ENCODE assay signal across 8 cellular contexts in genomic region chr6:151239603-151240035, GRCh38. TPM values are rescaled to one million over a fixed set of nuclear protein-coding genes. Genes with fewer than 3 reads are reported as not detected.
DNase-seq lines count a peak whose midpoint lies in the region; ATAC-seq and FAIRE-seq lines count a peak whose summit lies in the region.

Gene AKAP12, plus strand, starts transcription at chr6:151239967. Its CDS starts 596 bp downstream, at chr6:151240563.

- H3K9me3 Mint-ChIP-seq in activated CD4-positive, alpha-beta memory T cell treated with anti-CD3 and anti-CD28 coated beads for 36 hours: no peaks in the 10 kb centered on the region

- H2AK5ac ChIP-seq in neuronal stem cell (ENCODE audit: low read depth, low read length): no peak within 1 kb of the TSS

- peaks cover 8 to 21% of the 10 kb centered on the region in 2 donors for H3K4me1 ChIP-seq in neuronal stem cell (ENCODE audit: control insufficient read depth in 2 of 2, insufficient read depth in 1 of 2, low read depth in 1 of 2, low read length in 2 of 2)

- H3K36me3 Mint-ChIP-seq in activated CD4-positive, alpha-beta memory T cell treated with anti-CD3 and anti-CD28 coated beads for 36 hours: no peaks in the 10 kb centered on the region

- H4K8ac ChIP-seq in neuronal stem cell (ENCODE audit: low read depth, low read length): no peak within 1 kb of the TSS

- peak within 1 kb of the TSS; percentile 97 for H2AFZ ChIP-seq in neuronal stem cell (ENCODE audit: low read length)

- intact Hi-C loops in activated CD4-positive, alpha-beta memory T cell treated with anti-CD3 and anti-CD28 coated beads for 36 hours (cut with micrococcal nuclease): loop anchor here (2.0 to 10.0 kb wide), 2 partner anchors 49 to 85 kb away; no protein-coding TSS in a partner anchor

- CTCF ChIA-PET in activated CD4-positive, alpha-beta memory T cell treated with anti-CD3 and anti-CD28 coated beads for 36 hours (lab: Charles Lee): interaction anchor here (1.4 kb wide), 1 partner anchor 85 kb away, joined by 7 read pairs; no protein-coding TSS in a partner anchor

- H4K91ac ChIP-seq in neuronal stem cell (ENCODE audit: low read depth, low read length, poor library complexity): no peak within 1 kb of the TSS

- peak within 1 kb of the TSS; percentile 76 for H3K4me2 ChIP-seq in neuronal stem cell (ENCODE audit: insufficient read depth, low read length, poor library complexity, severe bottlenecking)

- H3K4me3 Mint-ChIP-seq in activated CD4-positive, alpha-beta memory T cell treated with anti-CD3 and anti-CD28 coated beads for 36 hours: peak within 1 kb of the TSS; percentile 80

- peak within 1 kb of the TSS; percentile 77 for H3K23ac ChIP-seq in neuronal stem cell (ENCODE audit: low read depth, low read length, poor library complexity)

- peak within 1 kb of the TSS; percentile 8 for H2BK12ac ChIP-seq in neuronal stem cell (ENCODE audit: low read length)

- peak within 1 kb of the TSS; percentile 94 for H2BK5ac ChIP-seq in neuronal stem cell (ENCODE audit: low read length)

- peak within 1 kb of the TSS; percentile 89 for H3K9ac ChIP-seq in neuronal stem cell (ENCODE audit: low read depth, low read length, poor library complexity)

- H3K9me3 ChIP-seq in neuronal stem cell (replicated peaks in 1 of 2; ENCODE audit: control insufficient read depth in 2 of 2, insufficient read depth in 1 of 2, low read depth in 1 of 2, low read length in 2 of 2): no peaks in the 10 kb centered on the region

- H3K4ac ChIP-seq in neuronal stem cell (ENCODE audit: low read length): no peak within 1 kb of the TSS

- peak; percentile 19 for ATAC-seq in GM18907 (IDR thresholded peaks at IDR 0.05; ENCODE audit: unreplicated experiment)
- ATAC-seq in HG03457 (IDR thresholded peaks at IDR 0.05; ENCODE audit: unreplicated experiment): no peak

- peak; percentile 22 for DNase-seq in activated CD4-positive, alpha-beta memory T cell treated with anti-CD3 and anti-CD28 coated beads for 36 hours
- peak in 1 of 2 donors; percentile 52 for DNase-seq in frontal cortex (ENCODE audit: low spot score in 2 of 2)
- DNase-seq in neuronal stem cell (ENCODE audit: low spot score): no peak
- DNase-seq in SW 1271 (lab: John Stamatoyannopoulos, UW): no peak
- no peak for DNase-seq in NCI-H1436 treated with DMSO at 0.1 percent for 48 hours (lab: John Stamatoyannopoulos, UW)
- DNase-seq in stimulated activated CD4-positive, alpha-beta T cell treated with anti-CD3 and anti-CD28 coated beads, Interleukin-4, amount 100 ng/mL, for 1 hour: no peak

- peaks cover 0 to 2% (median 0%) of the 10 kb centered on the region in 3 experiments for H3K27me3 ChIP-seq in neuronal stem cell (ENCODE audit: control insufficient read depth in 3 of 3, insufficient read depth in 3 of 3, low read depth in 1 of 3, low read length in 3 of 3)

- peaks cover 2% of the 10 kb centered on the region for H3K79me1 ChIP-seq in neuronal stem cell (ENCODE audit: low read depth, low read length)

- H3K4me1 Mint-ChIP-seq in activated CD4-positive, alpha-beta memory T cell treated with anti-CD3 and anti-CD28 coated beads for 36 hours (ENCODE audit: low read depth): peaks cover 13% of the 10 kb centered on the region

- FAIRE-seq in frontal cortex (lab: Jason Lieb, UNC): no peak

- no CpG with 5 or more reads among the region's 23 CpGs for WGBS in neuronal stem cell (ENCODE audit: extremely low coverage in 2 of 2, insufficient read length in 2 of 2, insufficient replicate concordance in 1 of 2), 2 donors

- peak within 1 kb of the TSS; percentile 97 for H3K18ac ChIP-seq in neuronal stem cell (ENCODE audit: low read length)

- peak within 1 kb of the TSS; percentile 19 for H2BK120ac ChIP-seq in neuronal stem cell (ENCODE audit: low read depth, low read length)

- peak within 1 kb of the TSS; percentile 97 for H3K27ac ChIP-seq in neuronal stem cell (replicated peaks; ENCODE audit: low read length)

- peak within 1 kb of the TSS; percentile 58 for H3K14ac ChIP-seq in neuronal stem cell (ENCODE audit: low read length)

- peak within 1 kb of the TSS; percentile 97 for H2BK15ac ChIP-seq in neuronal stem cell (ENCODE audit: low read length)

- no peaks in the 10 kb centered on the region for H3K36me3 ChIP-seq in neuronal stem cell (replicated peaks in 1 of 2; ENCODE audit: control insufficient read depth in 2 of 2, insufficient read depth in 2 of 2, low read length in 2 of 2)

- peak within 1 kb of the TSS; percentile 87 to 93 for H3K4me3 ChIP-seq in neuronal stem cell (ENCODE audit: low read length in 2 of 2)

- H3K27me3 Mint-ChIP-seq in activated CD4-positive, alpha-beta memory T cell treated with anti-CD3 and anti-CD28 coated beads for 36 hours: peaks cover 58% of the 10 kb centered on the region

- POLR2A ChIA-PET in activated CD4-positive, alpha-beta memory T cell treated with anti-CD3 and anti-CD28 coated beads for 36 hours (lab: Charles Lee): interaction anchor here (2.0 kb wide), 1 partner anchor 50 kb away, joined by 5 read pairs; no protein-coding TSS in a partner anchor

- no peak within 1 kb of the TSS for H3K27ac Mint-ChIP-seq in activated CD4-positive, alpha-beta memory T cell treated with anti-CD3 and anti-CD28 coated beads for 36 hours

RNA-seq across cellular contexts. Expression of gene AKAP12, which starts in this region (rescaled TPM):
- total RNA-seq in activated CD4-positive, alpha-beta memory T cell treated with anti-CD3 and anti-CD28 coated beads for 36 hours: 1 to 10 TPM; 3.6 to 3.8 TPM
- total RNA-seq in frontal cortex: 40.4 TPM
- polyA plus RNA-seq in neuronal stem cell (2013, experiment 1 of 2): 25.6 TPM
- polyA plus RNA-seq in neuronal stem cell (2013, experiment 2 of 2): 25.6 TPM
